In the genomic region with DNA sequence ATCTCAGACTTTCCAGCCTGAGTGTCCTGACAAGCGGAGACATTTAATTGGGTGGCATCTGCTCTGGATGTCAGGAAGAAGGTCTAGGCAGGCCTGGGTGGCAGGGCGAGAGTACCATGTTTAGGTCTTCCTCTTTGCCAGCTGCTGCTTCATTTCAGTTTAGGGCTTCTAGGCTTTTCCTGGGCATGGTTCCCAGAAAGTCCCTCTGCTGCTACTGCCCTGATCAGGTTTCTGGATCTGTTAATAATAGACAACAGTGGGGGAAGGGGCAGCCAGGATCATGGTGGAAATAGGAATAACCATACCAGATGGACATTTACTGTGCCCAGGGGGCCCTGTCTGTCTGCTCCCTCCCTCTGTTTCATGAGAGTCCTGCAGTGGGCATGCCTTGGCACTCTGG, we compare ENCODE assay signal across 10 cellular contexts. TPM values are rescaled to one million over a fixed set of nuclear protein-coding genes. Genes with fewer than 3 reads are reported as not detected.
DNase-seq lines count a peak whose midpoint lies in the region; ATAC-seq and TF ChIP-seq lines count a peak whose summit lies in the region.
"Had no signal": no experiment of that assay in that cellular context is flagged by ENCODE, and none has a peak within 500 bp of the region (broad histone marks: within the 10 kb centered on the region; RNA-seq: fewer than 3 reads in every experiment).

No MANE protein-coding gene starts in this region.

- no peaks in the 10 kb centered on the region for H3K36me3 ChIP-seq in GM23248 (ENCODE audit: low read depth)
- H3K36me3 ChIP-seq in ascending aorta: no peaks in the 10 kb centered on the region

- H3K4me1 ChIP-seq in GM23248 (ENCODE audit: insufficient read depth): peaks cover 18% of the 10 kb centered on the region
- peaks cover 0 to 8% of the 10 kb centered on the region in 2 donors for H3K4me1 ChIP-seq in ascending aorta

- WGBS in GM23248 (ENCODE audit: low coverage in 1 of 2, low lambda C conversion rate in 2 of 2, missing lambda C conversion rate in 2 of 2), 2 experiments: 83 to 86% methylated on average over 2 of the region's 2 CpGs

- no peak overlapping the region for H3K4me2 ChIP-seq in GM23248 (ENCODE audit: unreplicated experiment)

- DNase-seq in GM23248 (peak; percentile 26), NCI-H446 (lab: John Stamatoyannopoulos, UW) (peak; percentile 90 to 97), fibroblast of peridontal ligament (ENCODE audit: extremely low read depth) (peak; percentile 93), skeletal muscle cell (ENCODE audit: low read depth) (peak; percentile 60), ascending aorta (ENCODE audit: low spot score in 2 of 2) (no peak)
- DNase-seq in stimulated activated naive CD8-positive, alpha-beta T cell treated with anti-CD3 and anti-CD28 coated beads, Interleukin-15, Interleukin-2, amounts not matched to agents 100 U/mL and 50 U/mL, for 24 hours: no peak
- DNase-seq: activated CD8-positive, alpha-beta T cell treated with anti-CD3 and anti-CD28 coated beads for 36 hours; stimulated activated CD4-positive, alpha-beta T cell treated with anti-CD3 and anti-CD28 coated beads, Interleukin-15, amount 100 ng/mL, for 24 hours; stimulated activated naive CD8-positive, alpha-beta T cell treated with anti-CD3 and anti-CD28 coated beads, Interleukin-15, amount 100 ng/mL, for 72 hours had no signal

- H3K9me3 ChIP-seq in GM23248 (ENCODE audit: low read depth): no peaks in the 10 kb centered on the region
- no peaks in the 10 kb centered on the region for H3K9me3 ChIP-seq in ascending aorta

- no peaks in the 10 kb centered on the region for H4K20me1 ChIP-seq in GM23248 (ENCODE audit: insufficient read depth)

- no peak overlapping the region for H3K4me3 ChIP-seq in GM23248
- no peak overlapping the region for H3K4me3 ChIP-seq in skeletal muscle cell (ENCODE audit: low read depth, low read length)
- no peak overlapping the region for H3K4me3 ChIP-seq in ascending aorta

- H3K9ac ChIP-seq in GM23248: no peak overlapping the region

- H3K9me2 ChIP-seq in GM23248 (ENCODE audit: insufficient read depth): no peaks in the 10 kb centered on the region

- TF ChIP-seq CTCF in ascending aorta (IDR thresholded peaks at IDR 0.05): no peak

- no peaks in the 10 kb centered on the region for H3K79me2 ChIP-seq in GM23248 (ENCODE audit: insufficient read depth)

- intact Hi-C loops in ascending aorta (cut with DNase I): no loop called here

- H3K27me3 ChIP-seq in GM23248 (replicated peaks; ENCODE audit: insufficient read depth) (no peaks in the 10 kb centered on the region), ascending aorta (no peaks in the 10 kb centered on the region)

- in situ Hi-C loops in GM23248 (cut with MboI): no loop called here

- peaks cover 23% of the 10 kb centered on the region; the same call in 1 of the 2 replicates for H3F3A ChIP-seq in GM23248 (ENCODE audit: insufficient read depth)

- no peak overlapping the region for H2AFZ ChIP-seq in GM23248

- ATAC-seq in GM18907 (IDR thresholded peaks at IDR 0.05; ENCODE audit: unreplicated experiment): no peak
- ATAC-seq in stimulated activated naive CD8-positive, alpha-beta T cell treated with anti-CD3 and anti-CD28 coated beads, Interleukin-15, Interleukin-2, amounts not matched to agents 100 U/mL and 50 U/mL, for 24 hours: no peak
- ATAC-seq: activated CD8-positive, alpha-beta T cell treated with anti-CD3 and anti-CD28 coated beads for 36 hours; stimulated activated naive CD8-positive, alpha-beta T cell treated with anti-CD3 and anti-CD28 coated beads, Interleukin-15, amount 100 ng/mL, for 72 hours had no signal

- H3K27ac ChIP-seq in GM23248: no peak overlapping the region
- H3K27ac ChIP-seq in ascending aorta: no peak overlapping the region

RNA-seq across cellular contexts. Expression of gene PLCD4, which starts 2.3 kb away (rescaled TPM):
- 0.51 and 1.3 TPM in 2 replicates for total RNA-seq in GM23248 (2014; rRNA removed; shearing (Covaris generic))
- 1.6 TPM in 2 replicates for polyA plus RNA-seq in GM23248 (2016; fragmentation: Nextera tagmentation; extraction: Ambion mirVana)
- total RNA-seq in ascending aorta: 1.9 TPM

RNA-seq across cellular contexts. Expression of gene CNOT9, which starts 36.8 kb away (rescaled TPM):
- 65.8 and 84.2 TPM in 2 replicates for total RNA-seq in GM23248 (2014; rRNA removed; shearing (Covaris generic))
- polyA plus RNA-seq in GM23248 (2016; fragmentation: Nextera tagmentation; extraction: Ambion mirVana): 32.3 and 34.8 TPM in 2 replicates
- 46.7 TPM for total RNA-seq in ascending aorta

RNA-seq across cellular contexts. Expression of gene USP37, which starts 37.3 kb away (rescaled TPM):
- 6.6 and 6.7 TPM in 2 replicates for total RNA-seq in GM23248 (2014; rRNA removed; shearing (Covaris generic))
- polyA plus RNA-seq in GM23248 (2016; fragmentation: Nextera tagmentation; extraction: Ambion mirVana): 5.0 and 5.1 TPM in 2 replicates
- 11.8 TPM for total RNA-seq in ascending aorta

RNA-seq across cellular contexts. Expression of gene ZNF142, which starts 54.0 kb away (rescaled TPM):
- total RNA-seq in GM23248 (2014; rRNA removed; shearing (Covaris generic)): 7.8 and 8.5 TPM in 2 replicates
- polyA plus RNA-seq in GM23248 (2016; fragmentation: Nextera tagmentation; extraction: Ambion mirVana): 6.6 and 11.5 TPM in 2 replicates
- 79.7 TPM for total RNA-seq in ascending aorta

RNA-seq across cellular contexts. Expression of gene BCS1L, which starts 54.0 kb away (rescaled TPM):
- total RNA-seq in GM23248 (2014; rRNA removed; shearing (Covaris generic)): 30.9 and 56.1 TPM in 2 replicates
- 39.9 and 44.2 TPM in 2 replicates for polyA plus RNA-seq in GM23248 (2016; fragmentation: Nextera tagmentation; extraction: Ambion mirVana)
- total RNA-seq in ascending aorta: 27.7 TPM

Comparison
In these comparisons a context has a peak if more than half of its experiments do, and no peak if none do; other contexts are left out.
1. DNase-seq: peak in GM23248 (single experiment), NCI-H446 (2 of 2), fibroblast of peridontal ligament (single experiment) and skeletal muscle cell (single experiment); none in ascending aorta (0 of 2) and stimulated activated naive CD8-positive, alpha-beta T cell treated with anti-CD3 and anti-CD28 coated beads, Interleukin-15, Interleukin-2, amounts not matched to agents 100 U/mL and 50 U/mL, for 24 hours (single experiment).